In the genomic region with DNA sequence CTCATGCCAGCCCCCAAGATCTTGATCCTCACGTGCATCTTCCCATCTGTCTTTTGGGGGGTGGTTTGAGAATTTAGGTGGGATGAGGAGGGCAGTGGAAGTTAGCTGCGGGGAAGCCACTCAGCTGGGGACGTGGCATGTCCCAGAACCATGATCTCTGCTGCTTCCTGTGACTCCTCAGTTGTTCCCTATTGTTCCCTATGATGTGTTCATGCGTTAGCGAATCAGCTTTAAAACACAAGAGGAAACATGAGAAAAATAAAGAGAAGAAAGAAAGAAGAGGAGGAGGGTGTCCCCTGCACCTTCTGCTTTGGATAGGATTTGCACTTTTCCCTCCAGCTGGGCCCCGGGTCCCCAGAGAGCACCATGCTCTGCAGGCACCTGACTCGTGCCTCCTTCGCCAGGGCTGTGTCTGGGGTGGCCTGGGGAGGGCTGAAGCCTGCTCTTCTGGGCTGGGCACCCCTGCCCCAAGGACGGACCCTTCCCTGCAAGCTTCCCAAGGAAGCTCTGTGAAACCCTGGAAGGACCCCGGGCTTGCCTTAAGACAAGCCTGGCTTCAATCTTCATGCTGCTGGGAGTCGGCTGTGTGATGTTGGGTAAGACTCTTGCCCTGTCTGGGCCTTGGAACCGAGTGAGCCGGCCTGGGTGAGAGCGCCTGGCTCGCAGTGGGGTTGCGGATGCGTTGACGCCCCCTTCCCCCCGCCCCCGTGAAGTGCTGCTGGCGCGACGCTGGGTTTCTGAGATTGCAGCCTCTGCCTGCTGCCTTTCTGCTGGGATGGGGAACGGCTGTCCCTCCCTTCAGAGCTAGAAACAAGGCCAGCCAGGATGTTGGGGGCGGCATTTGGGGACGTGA, we compare ENCODE assay signal across 1 cellular context.
TF ChIP-seq lines count a peak whose summit lies in the region.

No MANE protein-coding gene starts in this region.

TF ChIP-seq in IMR-90, 13 proteins besides CTCF, POLR2A, EP300 and RAD21:
- TF ChIP-seq, protein P1, sequence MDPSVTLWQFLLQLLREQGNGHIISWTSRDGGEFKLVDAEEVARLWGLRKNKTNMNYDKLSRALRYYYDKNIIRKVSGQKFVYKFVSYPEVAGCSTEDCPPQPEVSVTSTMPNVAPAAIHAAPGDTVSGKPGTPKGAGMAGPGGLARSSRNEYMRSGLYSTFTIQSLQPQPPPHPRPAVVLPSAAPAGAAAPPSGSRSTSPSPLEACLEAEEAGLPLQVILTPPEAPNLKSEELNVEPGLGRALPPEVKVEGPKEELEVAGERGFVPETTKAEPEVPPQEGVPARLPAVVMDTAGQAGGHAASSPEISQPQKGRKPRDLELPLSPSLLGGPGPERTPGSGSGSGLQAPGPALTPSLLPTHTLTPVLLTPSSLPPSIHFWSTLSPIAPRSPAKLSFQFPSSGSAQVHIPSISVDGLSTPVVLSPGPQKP (IDR thresholded peaks at IDR 0.05; ENCODE audit: borderline replicate concordance, low read depth, low read length) = no peak
